ENCODE assay signal across 21 cellular contexts in genomic region chr1:2377751-2378440, GRCh38.
"Had no signal": no experiment of that assay in that cellular context is flagged by ENCODE, and none has a peak within 500 bp of the region (broad histone marks: within the 10 kb centered on the region; RNA-seq: fewer than 3 reads in every experiment).

No MANE protein-coding gene starts in this region.

- ATAC-seq: activated CD8-positive, alpha-beta T cell treated with anti-CD3 and anti-CD28 coated beads for 36 hours; psoas muscle; right lobe of liver; stimulated activated memory B cell treated with anti-CD40 and anti-IgM and Interleukin-4, amounts not matched to agents 10 μg/mL and 1 μg/mL and 100 μg/mL, for 72 hours had no signal

- H3K4me1 Mint-ChIP-seq: activated CD4-positive, alpha-beta T cell treated with anti-CD3 and anti-CD28 coated beads, Interleukin-2, amount 10 ng/mL, durations not matched to agents 24 days and 14 days; mesothelial cell of epicardium; neural crest cell had no signal

- H3K36me3 ChIP-seq: ascending aorta, right lobe of liver had no signal

- DNase-seq: activated CD4-positive, alpha-beta T cell treated with anti-CD3 and anti-CD28 coated beads, Interleukin-2, amount 10 ng/mL, durations not matched to agents 24 days and 14 days; activated CD4-positive, CD25-positive, alpha-beta regulatory T cell; activated CD8-positive, alpha-beta T cell treated with anti-CD3 and anti-CD28 coated beads for 36 hours; activated effector memory CD4-positive, alpha-beta T cell treated with Interleukin-2 at 50 U/mL for 16 hours; activated naive CD4-positive, alpha-beta T cell treated with anti-CD3 and anti-CD28 coated beads, Interleukin-2, amount 50 U/mL, for 16 hours; activated T-cell treated with anti-CD3 and anti-CD28 coated beads, Interleukin-2, amount 50 U/mL, for 48 hours; cortex of kidney; erythroblast; foreskin melanocyte; kidney glomerular epithelial cell; SK-N-SH; stimulated activated CD4-positive, alpha-beta T cell treated with anti-CD3 and anti-CD28 coated beads, Interleukin-4, amount 100 ng/mL, for 4 hours; testis had no signal

- H3K9me3 ChIP-seq: ascending aorta, psoas muscle, right lobe of liver, SK-N-SH, testis had no signal

- H3K4me3 Mint-ChIP-seq: activated CD4-positive, alpha-beta T cell treated with anti-CD3 and anti-CD28 coated beads, Interleukin-2, amount 10 ng/mL, durations not matched to agents 24 days and 14 days; activated CD8-positive, alpha-beta T cell treated with anti-CD3 and anti-CD28 coated beads for 36 hours; mesothelial cell of epicardium; neural crest cell; stimulated activated memory B cell treated with anti-CD40 and anti-IgM and Interleukin-4, amounts not matched to agents 10 μg/mL and 1 μg/mL and 100 μg/mL, for 72 hours; T-helper 2 cell treated with Interferon-gamma antibody and Interleukin-4, amounts not matched to agents 5 μg/mL and 100 μg/mL, for 36 hours had no signal

- H3K27me3 ChIP-seq: ascending aorta, right lobe of liver, testis had no signal

- H3K4me1 ChIP-seq: psoas muscle, right lobe of liver had no signal

- H3K27me3 Mint-ChIP-seq: activated CD4-positive, alpha-beta T cell treated with anti-CD3 and anti-CD28 coated beads, Interleukin-2, amount 10 ng/mL, durations not matched to agents 24 days and 14 days; activated CD8-positive, alpha-beta T cell treated with anti-CD3 and anti-CD28 coated beads for 36 hours; stimulated activated memory B cell treated with anti-CD40 and anti-IgM and Interleukin-4, amounts not matched to agents 10 μg/mL and 1 μg/mL and 100 μg/mL, for 72 hours had no signal

- H3K27ac Mint-ChIP-seq: activated CD4-positive, alpha-beta T cell treated with anti-CD3 and anti-CD28 coated beads, Interleukin-2, amount 10 ng/mL, durations not matched to agents 24 days and 14 days; activated CD8-positive, alpha-beta T cell treated with anti-CD3 and anti-CD28 coated beads for 36 hours; mesothelial cell of epicardium; T-helper 2 cell treated with Interferon-gamma antibody and Interleukin-4, amounts not matched to agents 5 μg/mL and 100 μg/mL, for 36 hours had no signal

- H3K9me3 Mint-ChIP-seq: activated CD4-positive, alpha-beta T cell treated with anti-CD3 and anti-CD28 coated beads, Interleukin-2, amount 10 ng/mL, durations not matched to agents 24 days and 14 days; activated CD8-positive, alpha-beta T cell treated with anti-CD3 and anti-CD28 coated beads for 36 hours; mesothelial cell of epicardium; neural crest cell; stimulated activated memory B cell treated with anti-CD40 and anti-IgM and Interleukin-4, amounts not matched to agents 10 μg/mL and 1 μg/mL and 100 μg/mL, for 72 hours; T-helper 2 cell treated with Interferon-gamma antibody and Interleukin-4, amounts not matched to agents 5 μg/mL and 100 μg/mL, for 36 hours had no signal

- H3K27ac ChIP-seq: ascending aorta, psoas muscle, right lobe of liver, testis had no signal

- H3K36me3 Mint-ChIP-seq: mesothelial cell of epicardium; stimulated activated memory B cell treated with anti-CD40 and anti-IgM and Interleukin-4, amounts not matched to agents 10 μg/mL and 1 μg/mL and 100 μg/mL, for 72 hours had no signal

- H3K4me3 ChIP-seq: ascending aorta, lung, psoas muscle, right lobe of liver, testis had no signal
